Comparison of ENCODE assay signal across 20 cellular contexts in genomic region chr4:174275101-174275500, GRCh38.
"Had no signal": no experiment of that assay in that cellular context is flagged by ENCODE, and none has a peak within 500 bp of the region (broad histone marks: within the 10 kb centered on the region; RNA-seq: fewer than 3 reads in every experiment).

No MANE protein-coding gene starts in this region.

- H3K4me3 Mint-ChIP-seq: activated CD8-positive, alpha-beta memory T cell treated with anti-CD3 and anti-CD28 coated beads, Interleukin-2, amount 10 ng/mL, durations not matched to agents 7 days and 5 days; activated naive CD4-positive, alpha-beta T cell treated with anti-CD3 and anti-CD28 coated beads, Interleukin-2, amount 50 U/mL, for 24 hours; activated T-cell treated with anti-CD3 and anti-CD28 coated beads, Interleukin-2, amount 50 U/mL, for 4 hours had no signal

- H3K27me3 Mint-ChIP-seq: activated CD8-positive, alpha-beta memory T cell treated with anti-CD3 and anti-CD28 coated beads, Interleukin-2, amount 10 ng/mL, durations not matched to agents 7 days and 5 days; activated naive CD4-positive, alpha-beta T cell treated with anti-CD3 and anti-CD28 coated beads, Interleukin-2, amount 50 U/mL, for 24 hours had no signal

- H3K27ac Mint-ChIP-seq: activated CD8-positive, alpha-beta memory T cell treated with anti-CD3 and anti-CD28 coated beads, Interleukin-2, amount 10 ng/mL, durations not matched to agents 7 days and 5 days; activated naive CD4-positive, alpha-beta T cell treated with anti-CD3 and anti-CD28 coated beads, Interleukin-2, amount 50 U/mL, for 24 hours had no signal

- DNase-seq: activated CD4-positive, alpha-beta T cell treated with anti-CD3 and anti-CD28 coated beads for 4 hours; activated CD4-positive, alpha-beta T cell treated with anti-CD3 and anti-CD28 coated beads, Interleukin-2, amount 50 U/mL, for 4 hours; activated CD8-positive, alpha-beta memory T cell treated with anti-CD3 and anti-CD28 coated beads, Interleukin-2, amount 10 ng/mL, durations not matched to agents 7 days and 5 days; activated naive CD4-positive, alpha-beta T cell; activated T-cell treated with anti-CD3 and anti-CD28 coated beads, Interleukin-2, amount 50 U/mL, for 4 hours; aorta; caudate nucleus; NCI-H1105 treated with DMSO at 0.1 percent for 48 hours; NCI-H1436 treated with DMSO at 0.1 percent for 48 hours; NCI-H2107; NCI-H2171 treated with DMSO at 0.1 percent for 48 hours; NCI-H226; NCI-H526; Peyer's patch; Right ventricle myocardium superior; SJCRH30; SK-N-SH; T-helper 1 cell; WERI-Rb-1 had no signal

- ATAC-seq: activated CD8-positive, alpha-beta memory T cell treated with anti-CD3 and anti-CD28 coated beads, Interleukin-2, amount 10 ng/mL, durations not matched to agents 7 days and 5 days had no signal
